In genomic region chr4:171464499-171464898, GRCh38 we compare ENCODE assay signal across 26 cellular contexts.
DNase-seq lines count a peak whose midpoint lies in the region; ATAC-seq, FAIRE-seq and TF ChIP-seq lines count a peak whose summit lies in the region.
"Had no signal": no experiment of that assay in that cellular context is flagged by ENCODE, and none has a peak within 500 bp of the region (broad histone marks: within the 10 kb centered on the region; RNA-seq: fewer than 3 reads in every experiment).

No MANE protein-coding gene starts in this region.

- FAIRE-seq in HepG2 (lab: Jason Lieb, UNC), result no peak
- no peak for FAIRE-seq in K562 (lab: Jason Lieb, UNC)
- FAIRE-seq: GM12878, GM12892, GM18507 had no signal

- H3K4me3 ChIP-seq in HepG2 (replicated peaks in 1 of 3; ENCODE audit: insufficient read depth in 1 of 3, low read depth in 2 of 3, low read length in 3 of 3) (no peak overlapping the region), right lobe of liver (no peak overlapping the region), IMR-90 (ENCODE audit: insufficient read depth, low read depth, low read length) (no peak overlapping the region), K562 (no peak overlapping the region), brain microvascular endothelial cell (ENCODE audit: low read depth, low read length) (no peak overlapping the region)
- H3K4me3 ChIP-seq: BLaER1, GM12878 had no signal

- WGBS in HepG2 (ENCODE audit: low lambda C conversion rate), result 0% methylated on average over 3 of the region's 3 CpGs
- WGBS in right lobe of liver (ENCODE audit: insufficient coverage, low coverage, low lambda C conversion rate, missing lambda C conversion rate), result 26% methylated on average over 3 of the region's 3 CpGs
- no CpG with 5 or more reads among the region's 3 CpGs for WGBS in IMR-90 (ENCODE audit: extremely low coverage in 2 of 2, insufficient read length in 1 of 2), 2 experiments
- 0% methylated on average over 3 of the region's 3 CpGs for WGBS in K562 (ENCODE audit: insufficient coverage, low coverage, missing lambda C conversion rate)

- no peaks in the 10 kb centered on the region for H3K4me1 ChIP-seq in HepG2 (ENCODE audit: insufficient read depth, low read length)
- no peaks in the 10 kb centered on the region for H3K4me1 ChIP-seq in right lobe of liver
- no peaks in the 10 kb centered on the region for H3K4me1 ChIP-seq in IMR-90 (ENCODE audit: control insufficient read depth, insufficient read depth, low read length)
- no peaks in the 10 kb centered on the region for H3K4me1 ChIP-seq in K562 (replicated peaks in 1 of 2; ENCODE audit: control insufficient read depth in 2 of 2, insufficient read depth in 2 of 2, low read length in 2 of 2)
- H3K4me1 ChIP-seq: BE2C, BLaER1 had no signal

- no peak overlapping the region for H2AFZ ChIP-seq in HepG2 (ENCODE audit: low read length)
- no peak overlapping the region for H2AFZ ChIP-seq in IMR-90 (replicated peaks; ENCODE audit: low read length, poor library complexity)
- H2AFZ ChIP-seq in K562 (ENCODE audit: low read depth, low read length), result no peak overlapping the region

- intact Hi-C loops in HepG2 (cut with micrococcal nuclease; ENCODE audit: unreplicated experiment), result no loop called here
- intact Hi-C loops in right lobe of liver (cut with DNase I), result no loop called here
- intact Hi-C loops in IMR-90 (cut with micrococcal nuclease), result no loop called here
- intact Hi-C loops in K562 (cut with micrococcal nuclease), result no loop called here

- no peak for TF ChIP-seq CTCF in HepG2 (CRISPR knock-in tag; IDR thresholded peaks at IDR 0.05)
- no peak for TF ChIP-seq CTCF in right lobe of liver (IDR thresholded peaks at IDR 0.05)
- no peak for TF ChIP-seq CTCF in IMR-90 (conservative IDR thresholded peaks at IDR 0.05; ENCODE audit: low read depth, low read length)
- TF ChIP-seq CTCF in K562 (IDR thresholded peaks at IDR 0.05 in 2 of 3, conservative IDR thresholded peaks at IDR 0.05 in 1 of 3; ENCODE audit: insufficient read depth in 2 of 3, low read depth in 1 of 3, low read length in 3 of 3), result no peak
- TF ChIP-seq CTCF in brain microvascular endothelial cell (IDR thresholded peaks at IDR 0.05; ENCODE audit: low read depth, low read length, missing control alignments), result no peak

- H2AK5ac ChIP-seq in IMR-90 (ENCODE audit: low read depth, low read length), result no peak overlapping the region

- no peaks in the 10 kb centered on the region for H3K36me3 ChIP-seq in HepG2 (replicated peaks in 1 of 2; ENCODE audit: control insufficient read depth in 1 of 2, insufficient read depth in 2 of 2, low read length in 2 of 2)
- no peaks in the 10 kb centered on the region for H3K36me3 ChIP-seq in right lobe of liver
- no peaks in the 10 kb centered on the region for H3K36me3 ChIP-seq in IMR-90 (ENCODE audit: control insufficient read depth, insufficient read depth, low read length)
- no peaks in the 10 kb centered on the region for H3K36me3 ChIP-seq in K562 (ENCODE audit: control insufficient read depth, insufficient read depth, low read length)
- H3K36me3 ChIP-seq in brain microvascular endothelial cell (replicated peaks), result no peaks in the 10 kb centered on the region
- H3K36me3 ChIP-seq: BE2C, BLaER1 had no signal

- H4K91ac ChIP-seq in IMR-90 (ENCODE audit: insufficient read depth, low read depth, low read length), result no peak overlapping the region

- H3K9me3 ChIP-seq in HepG2 (ENCODE audit: low read length) (no peaks in the 10 kb centered on the region), right lobe of liver (no peaks in the 10 kb centered on the region), IMR-90 (ENCODE audit: control insufficient read depth, insufficient read depth, low read length) (peaks cover 2% of the 10 kb centered on the region; the same call in 1 of the 2 replicates), K562 (replicated peaks; ENCODE audit: control insufficient read depth, insufficient read depth, low read depth, low read length) (no peaks in the 10 kb centered on the region)
- H3K9me3 ChIP-seq: BE2C had no signal

- TF ChIP-seq RAD21 in HepG2 (CRISPR knock-in tag; IDR thresholded peaks at IDR 0.05) (no peak), IMR-90 (IDR thresholded peaks at IDR 0.05; ENCODE audit: low read length) (no peak), K562 (CRISPR knock-in tag; conservative IDR thresholded peaks at IDR 0.05 in 1 of 2, IDR thresholded peaks at IDR 0.05 in 1 of 2) (no peak)

- H4K5ac ChIP-seq in IMR-90 (ENCODE audit: low read depth, low read length), result no peak overlapping the region

- H2BK20ac ChIP-seq in IMR-90 (ENCODE audit: low read depth, low read length), result no peak overlapping the region

- H3K27ac ChIP-seq in HepG2 (ENCODE audit: extremely low read length, insufficient read depth, low read length) (no peak overlapping the region), right lobe of liver (no peak overlapping the region), IMR-90 (ENCODE audit: insufficient read depth, low read length) (no peak overlapping the region), K562 (ENCODE audit: extremely low read depth, low read depth, low read length) (no peak overlapping the region), brain microvascular endothelial cell (no peak overlapping the region)
- H3K27ac ChIP-seq: 22Rv1, BLaER1 had no signal

- H2AK9ac ChIP-seq in IMR-90 (replicated peaks; ENCODE audit: low read depth, low read length, poor library complexity), result no peak overlapping the region

- H3K9me1 ChIP-seq in IMR-90 (ENCODE audit: insufficient read depth, low read length) (no peaks in the 10 kb centered on the region), K562 (ENCODE audit: control insufficient read depth, insufficient read depth, low read length) (no peaks in the 10 kb centered on the region)

- no peak overlapping the region for H3K18ac ChIP-seq in IMR-90 (ENCODE audit: low read depth, low read length)

- H3K9ac ChIP-seq in HepG2 (ENCODE audit: insufficient read depth, low read depth, low read length), result no peak overlapping the region
- H3K9ac ChIP-seq in IMR-90 (ENCODE audit: low read depth, low read length), result no peak overlapping the region
- H3K9ac ChIP-seq in K562 (ENCODE audit: insufficient read depth in 1 of 2, low read depth in 2 of 2, low read length in 2 of 2), result no peak overlapping the region
- H3K9ac ChIP-seq: BLaER1 had no signal

- no peak overlapping the region for H3K4ac ChIP-seq in IMR-90 (ENCODE audit: low read depth, low read length)

- CTCF ChIA-PET in HepG2 (lab: Yijun Ruan, JAX; ENCODE audit: low intra/inter-chr PET ratio, low total read pairs) (no interaction called here), IMR-90 (lab: Yijun Ruan, JAX) (no interaction called here), K562 (lab: Yijun Ruan, JAX; ENCODE audit: low intra/inter-chr PET ratio) (no interaction called here)

- H3K79me2 ChIP-seq in HepG2 (ENCODE audit: insufficient read depth, low read length) (no peaks in the 10 kb centered on the region), K562 (ENCODE audit: control insufficient read depth, insufficient read depth, low read length) (no peaks in the 10 kb centered on the region)

- H3K79me1 ChIP-seq in IMR-90 (ENCODE audit: low read depth in 1 of 2, low read length in 2 of 2), result no peaks in the 10 kb centered on the region

- no peak overlapping the region for H3K14ac ChIP-seq in IMR-90 (replicated peaks; ENCODE audit: low read depth, low read length)

- no peak overlapping the region for H2BK5ac ChIP-seq in IMR-90 (ENCODE audit: low read depth, low read length, poor library complexity, severe bottlenecking)

- no peak overlapping the region for H4K8ac ChIP-seq in IMR-90 (ENCODE audit: low read depth in 2 of 2, low read length in 2 of 2)

- TF ChIP-seq EP300 in HepG2 (IDR thresholded peaks at IDR 0.05; ENCODE audit: low read depth in 2 of 2, low read length in 2 of 2), result no peak
- no peak for TF ChIP-seq EP300 in HepG2 (CRISPR knock-in tag; IDR thresholded peaks at IDR 0.05; ENCODE audit: borderline replicate concordance)
- no peak for TF ChIP-seq EP300 in K562 (IDR thresholded peaks at IDR 0.05; ENCODE audit: low read length)

- POLR2A ChIA-PET in HepG2 (lab: Yijun Ruan, JAX), result no interaction called here
- POLR2A ChIA-PET in IMR-90 (lab: Charles Lee; ENCODE audit: unreplicated experiment), result no interaction called here
- POLR2A ChIA-PET in K562 (lab: Yijun Ruan, JAX), result no interaction called here

- no peaks in the 10 kb centered on the region for H3K27me3 ChIP-seq in HepG2 (ENCODE audit: control insufficient read depth in 1 of 2, insufficient read depth in 2 of 2, low read length in 2 of 2)
- H3K27me3 ChIP-seq in right lobe of liver, result no peaks in the 10 kb centered on the region
- no peaks in the 10 kb centered on the region for H3K27me3 ChIP-seq in IMR-90 (ENCODE audit: control insufficient read depth, insufficient read depth, low read length)
- H3K27me3 ChIP-seq in K562 (ENCODE audit: control insufficient read depth in 2 of 2, insufficient read depth in 2 of 2, low read length in 2 of 2), result no peaks in the 10 kb centered on the region
- no peaks in the 10 kb centered on the region for H3K27me3 ChIP-seq in brain microvascular endothelial cell (replicated peaks)
- H3K27me3 ChIP-seq: BE2C, BLaER1 had no signal

- no peak overlapping the region for H2BK15ac ChIP-seq in IMR-90 (ENCODE audit: low read depth, low read length)

- H4K20me1 ChIP-seq in HepG2 (ENCODE audit: insufficient read depth, low read length) (no peaks in the 10 kb centered on the region), IMR-90 (ENCODE audit: insufficient read depth, low read length) (no peaks in the 10 kb centered on the region), K562 (replicated peaks; ENCODE audit: control insufficient read depth, insufficient read depth, low read length) (no peaks in the 10 kb centered on the region)
- H4K20me1 ChIP-seq: BLaER1 had no signal

- TF ChIP-seq POLR2A in HepG2 (IDR thresholded peaks at IDR 0.05; ENCODE audit: insufficient read depth in 1 of 2, low read depth in 2 of 2, low read length in 2 of 2), result no peak
- no peak for TF ChIP-seq POLR2A in right lobe of liver (IDR thresholded peaks at IDR 0.05)
- no peak for TF ChIP-seq POLR2A in IMR-90 (IDR thresholded peaks at IDR 0.05; ENCODE audit: low read depth, low read length)
- no peak for TF ChIP-seq POLR2A in K562 (conservative IDR thresholded peaks at IDR 0.05)

- no peak overlapping the region for H2BK120ac ChIP-seq in IMR-90 (ENCODE audit: low read depth, low read length)

- ATAC-seq in HepG2, result no peak
- no peak for ATAC-seq in right lobe of liver
- no peak for ATAC-seq in IMR-90 (ENCODE audit: low read depth)
- ATAC-seq in K562, result no peak
- no peak for ATAC-seq in HG03442 (IDR thresholded peaks at IDR 0.05; ENCODE audit: unreplicated experiment)
- ATAC-seq: GM12878 had no signal

- BruUV-seq in HepG2 (replicated peaks; lab: Mats Ljungman, UMichigan), result no TSS peak
- no TSS peak for BruUV-seq in IMR-90 (replicated peaks; lab: Mats Ljungman, UMichigan)
- BruUV-seq in K562 (replicated peaks; lab: Mats Ljungman, UMichigan), result no TSS peak

- dilution Hi-C loops in IMR-90 (cut with HindIII; ENCODE audit: low sequenced_read_pairs, unreplicated experiment), result no loop called here

- H3K23ac ChIP-seq in IMR-90 (ENCODE audit: low read depth, low read length), result no peak overlapping the region

- H3K4me2 ChIP-seq in HepG2 (ENCODE audit: low read depth, low read length), result no peak overlapping the region
- no peak overlapping the region for H3K4me2 ChIP-seq in IMR-90 (ENCODE audit: low read depth, low read length)
- no peak overlapping the region for H3K4me2 ChIP-seq in K562 (ENCODE audit: insufficient read depth, low read length)
- H3K4me2 ChIP-seq: BLaER1 had no signal

- in situ Hi-C loops in HepG2 (cut with HindIII; ENCODE audit: extremely low pct_ligation_motif_present, low pct_unique_long_range_greater_than_20kb) (no loop called here), IMR-90 (cut with MboI; ENCODE audit: low sequenced_read_pairs) (no loop called here), K562 (cut with MboI) (no loop called here), brain microvascular endothelial cell (cut with HindIII; ENCODE audit: low pct_ligation_motif_present, low sequenced_read_pairs) (no loop called here)

- H3K56ac ChIP-seq in IMR-90 (ENCODE audit: extremely low read depth, insufficient read depth, low read length), result no peak overlapping the region

- DNase-seq in HepG2 (ENCODE audit: low spot score), result no peak
- no peak for DNase-seq in right lobe of liver
- DNase-seq in IMR-90, result no peak
- DNase-seq in K562 (ENCODE audit: extremely low read depth in 1 of 4, low spot score in 3 of 4), result no peak
- DNase-seq in brain microvascular endothelial cell, result no peak
- no peak for DNase-seq in T1000 (lab: John Stamatoyannopoulos, UW)
- DNase-seq: ACHN; BE2C; C1 segment of cervical spinal cord; CD4-positive, alpha-beta memory T cell; CD4-positive, CD25-positive, alpha-beta regulatory T cell; CD8-positive, alpha-beta memory T cell; COR-L47; DMS 273 treated with DMSO at 0.1 percent for 48 hours; DMS153; DMS53; DMS79; DND-41; EL; GDM1 had no signal

Comparison
In these comparisons a context has a peak if more than half of its experiments do, and no peak if none do; other contexts are left out.
1. Of the 241 proteins assayed by ChIP-seq in both HepG2 and K562: peak only in HepG2: none; only in K562: MAFG; in both: MAFF and MAFK; in neither: 238.